8 cellular contexts compared by ENCODE assay signal in the genomic region with DNA sequence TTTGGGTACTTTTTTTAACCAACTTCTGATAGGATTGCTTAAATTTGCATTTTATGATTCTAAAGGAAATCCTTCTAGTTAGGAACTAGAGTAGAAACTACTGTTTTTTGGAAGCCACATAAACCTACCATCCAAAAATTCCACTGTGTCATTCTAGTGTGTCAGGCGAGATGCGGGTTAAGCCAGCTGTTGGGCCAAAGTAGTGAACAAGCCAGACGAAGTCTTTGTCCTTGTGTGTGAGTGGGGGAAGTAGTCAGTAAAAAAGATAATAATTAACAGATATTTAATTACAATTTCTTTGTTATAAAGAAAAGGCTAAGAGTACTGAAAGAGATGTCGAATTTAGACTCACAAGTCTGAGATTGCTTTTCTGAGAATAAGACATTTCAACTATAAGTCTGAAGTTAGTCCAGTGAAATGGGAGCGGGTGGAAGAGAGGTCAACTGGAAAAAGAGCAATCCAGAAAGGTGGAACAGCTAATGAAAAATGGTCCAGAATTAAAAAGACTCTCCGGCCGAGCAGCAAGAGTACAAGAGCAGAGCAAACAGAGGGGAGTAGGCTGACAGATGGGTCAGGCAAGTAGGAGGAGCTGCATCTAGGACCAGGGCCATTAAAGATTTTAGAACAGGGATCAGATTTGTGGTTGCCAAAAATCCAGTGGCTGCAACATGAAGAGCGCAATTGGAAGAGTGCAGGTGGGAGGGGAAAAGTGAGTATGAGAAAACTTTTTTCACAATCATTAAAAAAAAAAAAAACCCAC. TPM values are rescaled to one million over a fixed set of nuclear protein-coding genes. Genes with fewer than 3 reads are reported as not detected.
A peak's percentile ranks its signal among the peaks of the same experiment; 100 is the strongest.
DNase-seq lines count a peak whose midpoint lies in the region; ATAC-seq and TF ChIP-seq lines count a peak whose summit lies in the region.

No MANE protein-coding gene starts in this region.

- CTCF ChIA-PET in CD8-positive, alpha-beta memory T cell (lab: Charles Lee): no interaction called here
- CTCF ChIA-PET in naive thymus-derived CD4-positive, alpha-beta T cell (lab: Charles Lee): no interaction called here

- peaks cover 0 to 2% of the 10 kb centered on the region in 2 donors for H3K27me3 Mint-ChIP-seq in CD8-positive, alpha-beta memory T cell
- H3K27me3 Mint-ChIP-seq in naive thymus-derived CD4-positive, alpha-beta T cell: peaks cover 0 to 24% (median 0%) of the 10 kb centered on the region in 5 donors

- H3K27ac Mint-ChIP-seq in CD8-positive, alpha-beta memory T cell: peak overlapping the region in 2 of 8 donors; percentile 15 to 16
- H3K27ac Mint-ChIP-seq in naive thymus-derived CD4-positive, alpha-beta T cell: peak overlapping the region in 3 of 9 donors; percentile 16 to 73 (median 19)

- no peaks in the 10 kb centered on the region for H3K9me3 ChIP-seq in CD8-positive, alpha-beta memory T cell (ENCODE audit: low read length)
- H3K9me3 ChIP-seq in naive thymus-derived CD4-positive, alpha-beta T cell (ENCODE audit: control insufficient read depth in 2 of 3, low read length in 3 of 3): no peaks in the 10 kb centered on the region

- peaks cover 0 to 7% (median 3%) of the 10 kb centered on the region in 3 donors for H3K36me3 Mint-ChIP-seq in CD8-positive, alpha-beta memory T cell
- H3K36me3 Mint-ChIP-seq in naive thymus-derived CD4-positive, alpha-beta T cell: peaks cover 0 to 12% (median 5%) of the 10 kb centered on the region in 5 donors

- intact Hi-C loops in naive thymus-derived CD4-positive, alpha-beta T cell (cut with micrococcal nuclease): loop anchor here (5.0 to 10.0 kb wide), 4 partner anchors 300 to 2002 kb away; a partner anchor contains a TSS

- no peak overlapping the region for H3K27ac ChIP-seq in CD8-positive, alpha-beta memory T cell (ENCODE audit: low read depth, low read length)
- H3K27ac ChIP-seq in coronary artery: peak overlapping the region in 1 of 2 donors; percentile 86
- H3K27ac ChIP-seq in naive thymus-derived CD4-positive, alpha-beta T cell (ENCODE audit: low read depth, low read length): no peak overlapping the region

- peaks cover 24 to 37% (median 25%) of the 10 kb centered on the region in 3 donors for H3K4me1 Mint-ChIP-seq in CD8-positive, alpha-beta memory T cell
- peaks cover 8 to 41% (median 26%) of the 10 kb centered on the region in 7 donors for H3K4me1 Mint-ChIP-seq in naive thymus-derived CD4-positive, alpha-beta T cell

- no peaks in the 10 kb centered on the region for H3K27me3 ChIP-seq in CD8-positive, alpha-beta memory T cell (ENCODE audit: insufficient read depth, low read length, poor library complexity, severe bottlenecking)
- no peaks in the 10 kb centered on the region for H3K27me3 ChIP-seq in naive thymus-derived CD4-positive, alpha-beta T cell (ENCODE audit: control insufficient read depth in 2 of 2, insufficient read depth in 2 of 2, low read length in 2 of 2)

- H3K4me3 ChIP-seq in CD8-positive, alpha-beta memory T cell (ENCODE audit: low read length): no peak overlapping the region
- H3K4me3 ChIP-seq in coronary artery: peak overlapping the region; percentile 95
- H3K4me3 ChIP-seq in naive thymus-derived CD4-positive, alpha-beta T cell (ENCODE audit: low read length): no peak overlapping the region

- TF ChIP-seq CTCF in coronary artery (IDR thresholded peaks at IDR 0.05): no peak

- peaks cover 12% of the 10 kb centered on the region for H3K4me1 ChIP-seq in CD8-positive, alpha-beta memory T cell (ENCODE audit: insufficient read depth, low read length)
- peaks cover 6% of the 10 kb centered on the region in 2 donors for H3K4me1 ChIP-seq in naive thymus-derived CD4-positive, alpha-beta T cell (ENCODE audit: control insufficient read depth in 2 of 2, insufficient read depth in 2 of 2, low read length in 2 of 2)

- H3K36me3 ChIP-seq in CD8-positive, alpha-beta memory T cell (ENCODE audit: insufficient read depth, low read length): no peaks in the 10 kb centered on the region
- peaks cover 0 to 3% (median 3%) of the 10 kb centered on the region in 3 experiments for H3K36me3 ChIP-seq in naive thymus-derived CD4-positive, alpha-beta T cell (ENCODE audit: control insufficient read depth in 2 of 3, insufficient read depth in 3 of 3, low read length in 3 of 3)

- peak overlapping the region in 6 of 7 donors; percentile 79 to 90 (median 86) for H3K4me3 Mint-ChIP-seq in CD8-positive, alpha-beta memory T cell
- peak overlapping the region; percentile 28 to 89 (median 85) for H3K4me3 Mint-ChIP-seq in naive thymus-derived CD4-positive, alpha-beta T cell

- ATAC-seq in naive thymus-derived CD4-positive, alpha-beta T cell: no peak
- ATAC-seq in GM18498 (IDR thresholded peaks at IDR 0.05; ENCODE audit: unreplicated experiment) (no peak), HG02588 (IDR thresholded peaks at IDR 0.05; ENCODE audit: unreplicated experiment) (no peak)

- POLR2A ChIA-PET in CD8-positive, alpha-beta memory T cell (lab: Charles Lee): no interaction called here
- POLR2A ChIA-PET in naive thymus-derived CD4-positive, alpha-beta T cell (lab: Charles Lee): interaction anchor here (0.7 kb wide), 1 partner anchor 589 kb away, joined by 3 read pairs; no protein-coding TSS in a partner anchor

- DNase-seq in CD8-positive, alpha-beta memory T cell: no peak
- DNase-seq in NCI-H1694 (lab: John Stamatoyannopoulos, UW) (peak; percentile 9), coronary artery (ENCODE audit: low spot score) (no peak), NOMO-1 treated with DMSO at 0.1 percent for 48 hours (lab: John Stamatoyannopoulos, UW; ENCODE audit: unreplicated experiment) (no peak), NCI-H187 treated with DMSO at 0.1 percent for 48 hours (lab: John Stamatoyannopoulos, UW) (no peak)
- DNase-seq in naive thymus-derived CD4-positive, alpha-beta T cell: no peak

- H3K9me3 Mint-ChIP-seq in CD8-positive, alpha-beta memory T cell: no peaks in the 10 kb centered on the region
- no peaks in the 10 kb centered on the region for H3K9me3 Mint-ChIP-seq in naive thymus-derived CD4-positive, alpha-beta T cell

RNA-seq across cellular contexts. Expression of a gene that starts 1.5 kb away (rescaled TPM):
- total RNA-seq in CD8-positive, alpha-beta memory T cell: 1 to 10 TPM; 3.3 to 4.0 TPM
- 3.8 TPM for polyA plus RNA-seq in CD8-positive, alpha-beta memory T cell
- total RNA-seq in naive thymus-derived CD4-positive, alpha-beta T cell: 1 to 10 TPM; 2.2 to 9.3 (median 6.8) TPM
- 1 to 10 TPM; 3.9 to 4.8 TPM for polyA plus RNA-seq in naive thymus-derived CD4-positive, alpha-beta T cell
